In the genomic region with DNA sequence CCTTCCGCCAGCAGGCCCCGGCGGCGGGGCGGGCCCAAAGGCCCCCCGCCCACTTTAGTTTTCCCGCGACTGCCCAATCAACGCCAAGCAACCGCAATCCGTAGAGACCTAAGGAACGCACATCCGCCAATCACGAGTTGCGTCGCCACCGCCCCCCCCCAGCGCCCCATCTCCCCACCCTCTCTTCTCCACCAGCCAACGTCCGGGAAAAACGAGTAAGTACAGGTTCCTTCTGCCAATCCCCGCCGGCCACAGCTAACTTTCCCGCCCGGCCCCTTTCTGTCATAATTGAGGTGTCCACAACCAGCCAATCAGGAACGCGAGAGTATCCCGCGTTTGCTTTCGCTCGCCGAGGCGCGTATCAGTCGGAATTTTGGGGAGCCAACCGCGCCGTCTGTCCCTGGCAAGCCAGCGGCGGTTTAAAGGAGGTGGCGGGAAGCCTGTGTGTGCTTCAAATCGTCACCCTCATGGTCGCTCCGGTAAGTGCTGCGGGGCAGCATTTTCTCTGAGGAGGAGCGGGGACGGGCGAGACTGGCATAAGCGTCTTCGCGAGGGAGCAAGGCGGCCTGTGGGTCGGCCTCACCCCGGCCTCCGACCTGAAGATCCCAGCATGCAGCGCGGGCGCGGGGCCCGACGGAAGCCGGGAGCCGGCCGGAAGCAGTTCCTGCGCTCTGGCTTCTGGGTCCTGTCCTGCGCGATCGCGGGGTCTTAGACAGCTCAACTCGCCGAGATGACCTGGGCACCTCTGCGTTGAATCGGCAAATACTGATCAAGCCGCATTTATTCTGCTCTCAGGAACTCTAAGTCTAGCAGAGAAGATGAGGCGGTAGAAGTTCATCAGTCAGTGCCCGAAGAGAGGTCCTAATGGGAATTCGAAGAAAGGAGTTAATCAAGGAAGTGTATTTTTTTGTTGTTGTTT, we compare ENCODE assay signal across 8 cellular contexts. TPM values are rescaled to one million over a fixed set of nuclear protein-coding genes. Genes with fewer than 3 reads are reported as not detected.
A peak's percentile ranks its signal among the peaks of the same experiment; 100 is the strongest.
DNase-seq lines count a peak whose midpoint lies in the region; ATAC-seq and TF ChIP-seq lines count a peak whose summit lies in the region.

A gene with protein sequence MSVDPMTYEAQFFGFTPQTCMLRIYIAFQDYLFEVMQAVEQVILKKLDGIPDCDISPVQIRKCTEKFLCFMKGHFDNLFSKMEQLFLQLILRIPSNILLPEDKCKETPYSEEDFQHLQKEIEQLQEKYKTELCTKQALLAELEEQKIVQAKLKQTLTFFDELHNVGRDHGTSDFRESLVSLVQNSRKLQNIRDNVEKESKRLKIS (plus strand): TSS at position 361 of the 919 bp plus-strand sequence. CDS start 2,297 bp downstream, outside the sequence.

- H3K4me1 ChIP-seq in KMS-11 (ENCODE audit: low read depth, poor library complexity, severe bottlenecking) (no peaks in the 10 kb centered on the region), Peyer's patch (peaks cover 0 to 23% (median 14%) of the 10 kb centered on the region in 4 donors), muscle layer of duodenum (ENCODE audit: control insufficient read depth in 1 of 2, insufficient read depth in 2 of 2, low read length in 2 of 2) (peaks cover 9 to 33% of the 10 kb centered on the region in 2 donors)

- peak; percentile 98 for DNase-seq in DMS53 (lab: John Stamatoyannopoulos, UW)
- peak; percentile 98 to 99 (median 99) for DNase-seq in Peyer's patch
- peak; percentile 96 to 97 for DNase-seq in activated T-cell treated with anti-CD3 and anti-CD28 coated beads, Interleukin-2, amount 50 U/mL, for 48 hours
- peak; percentile 95 to 99 for DNase-seq in stimulated activated CD8-positive, alpha-beta memory T cell treated with anti-CD3 and anti-CD28 coated beads, Interleukin-7, amount 100 ng/mL, for 4 hours (ENCODE audit: low read depth in 2 of 2)

- ATAC-seq in GM21737 (IDR thresholded peaks at IDR 0.05; ENCODE audit: unreplicated experiment) (peak; percentile 69), esophagus mucosa (peak; percentile 97)

- H3K27me3 ChIP-seq in KMS-11 (ENCODE audit: insufficient read depth, low read depth), result no peaks in the 10 kb centered on the region
- H3K27me3 ChIP-seq in Peyer's patch, result no peaks in the 10 kb centered on the region
- H3K27me3 ChIP-seq in muscle layer of duodenum (ENCODE audit: low read depth, low read length), result no peaks in the 10 kb centered on the region

- peak; percentile 67 to 84 for TF ChIP-seq POLR2A in Peyer's patch (IDR thresholded peaks at IDR 0.05)

- H3K9me3 ChIP-seq in Peyer's patch (no peaks in the 10 kb centered on the region), muscle layer of duodenum (ENCODE audit: control insufficient read depth in 1 of 2, low read length in 2 of 2) (no peaks in the 10 kb centered on the region)

- no peaks in the 10 kb centered on the region for H4K20me1 ChIP-seq in KMS-11 (ENCODE audit: insufficient read depth)

- H3K36me3 ChIP-seq in KMS-11 (ENCODE audit: insufficient read depth), result no peaks in the 10 kb centered on the region
- peaks cover 0 to 51% (median 0%) of the 10 kb centered on the region in 3 donors for H3K36me3 ChIP-seq in Peyer's patch
- peaks cover 28 to 44% of the 10 kb centered on the region in 2 donors for H3K36me3 ChIP-seq in muscle layer of duodenum (ENCODE audit: control insufficient read depth in 1 of 2, insufficient read depth in 2 of 2, low read length in 2 of 2)

- H3K9ac ChIP-seq in KMS-11, result peak within 1 kb of the TSS; percentile 76; the same call in 1 of the 2 replicates

- H2AFZ ChIP-seq in KMS-11 (ENCODE audit: low read depth), result no peak within 1 kb of the TSS

- H3K4me2 ChIP-seq in KMS-11, result peak within 1 kb of the TSS; percentile 39; the same call in 1 of the 2 replicates

- TF ChIP-seq CTCF in KMS-11 (conservative IDR thresholded peaks at IDR 0.05; ENCODE audit: low read depth, low read length) (no peak), Peyer's patch (IDR thresholded peaks at IDR 0.05) (no peak)

- H3K79me2 ChIP-seq in KMS-11 (ENCODE audit: insufficient read depth, low read depth), result peaks cover 7% of the 10 kb centered on the region; the same call in 1 of the 2 replicates

- H3K27ac ChIP-seq in KMS-11 (peak within 1 kb of the TSS; percentile 88), Peyer's patch (peak within 1 kb of the TSS; percentile 98 to 100 (median 98)), muscle layer of duodenum (ENCODE audit: low read length) (peak within 1 kb of the TSS; percentile 97)

- H3K4me3 ChIP-seq in KMS-11 (IDR thresholded peaks at IDR 0.05; ENCODE audit: insufficient read depth, low read depth, low read length), result no peak within 1 kb of the TSS
- H3K4me3 ChIP-seq in Peyer's patch, result peak within 1 kb of the TSS; percentile 81 to 90 (median 86)
- H3K4me3 ChIP-seq in muscle layer of duodenum (ENCODE audit: low read depth in 1 of 2, low read length in 2 of 2), result peak within 1 kb of the TSS; percentile 96 to 97

RNA-seq across cellular contexts. Expression of the gene that starts here (rescaled TPM):
- total RNA-seq in Peyer's patch (10 to 100 TPM in 3 of 4 donors, 1 to 10 TPM in 1; 9.2 to 23.9 (median 14.0) TPM), esophagus mucosa (8.1 TPM)
